In genomic region chr5:95621839-95622629, GRCh38 we compare ENCODE assay signal across 9 cellular contexts. TPM values are rescaled to one million over a fixed set of nuclear protein-coding genes. Genes with fewer than 3 reads are reported as not detected.
DNase-seq lines count a peak whose midpoint lies in the region; ATAC-seq, FAIRE-seq and TF ChIP-seq lines count a peak whose summit lies in the region.
"Had no signal": no experiment of that assay in that cellular context is flagged by ENCODE, and none has a peak within 500 bp of the region (broad histone marks: within the 10 kb centered on the region; RNA-seq: fewer than 3 reads in every experiment).

No MANE protein-coding gene starts in this region.

- H3K9me3 ChIP-seq in gastrocnemius medialis (no peaks in the 10 kb centered on the region), kidney (ENCODE audit: control insufficient read depth in 1 of 2, low read length in 2 of 2) (no peaks in the 10 kb centered on the region), right atrium auricular region (no peaks in the 10 kb centered on the region)
- H3K9me3 ChIP-seq: esophagus squamous epithelium had no signal

- intact Hi-C loops in gastrocnemius medialis (cut with DNase I; ENCODE audit: low total_unique reads) (loop anchor here (2.0 kb wide), 1 partner anchor 67 kb away; the partner anchor contains the start of genes ARSK and SKIC3), kidney (cut with DNase I) (no loop called here)

- H3K9ac ChIP-seq in kidney (ENCODE audit: low read length in 2 of 2): no peak overlapping the region

- peak overlapping the region; percentile 81 for H3K27ac Mint-ChIP-seq in T-helper 1 cell treated with Interleukin-12 subunit alpha and Interleukin-12 subunit beta and Interleukin-4 antibody, amounts not matched to agents 30 μg/mL and 1 μg/mL, for 36 hours
- peak overlapping the region; percentile 51 for H3K27ac Mint-ChIP-seq in endothelial cell (ENCODE audit: unreplicated experiment)

- H3K9me3 Mint-ChIP-seq in T-helper 1 cell treated with Interleukin-12 subunit alpha and Interleukin-12 subunit beta and Interleukin-4 antibody, amounts not matched to agents 30 μg/mL and 1 μg/mL, for 36 hours: peaks cover 4% of the 10 kb centered on the region
- H3K9me3 Mint-ChIP-seq in endothelial cell (ENCODE audit: unreplicated experiment): no peaks in the 10 kb centered on the region

- H3K27ac ChIP-seq in gastrocnemius medialis: no peak overlapping the region
- no peak overlapping the region for H3K27ac ChIP-seq in kidney (ENCODE audit: low read depth in 2 of 2, low read length in 2 of 2)
- no peak overlapping the region for H3K27ac ChIP-seq in right atrium auricular region

- no peak for TF ChIP-seq POLR2A in gastrocnemius medialis (IDR thresholded peaks at IDR 0.05)

- H3K4me1 ChIP-seq in gastrocnemius medialis: peaks cover 6 to 16% of the 10 kb centered on the region in 2 donors
- H3K4me1 ChIP-seq in kidney (ENCODE audit: control insufficient read depth in 1 of 2, insufficient read depth in 1 of 2, low read depth in 1 of 2, low read length in 2 of 2): peaks cover 0 to 4% of the 10 kb centered on the region in 2 donors
- peaks cover 0 to 16% of the 10 kb centered on the region in 2 donors for H3K4me1 ChIP-seq in right atrium auricular region

- H3K36me3 Mint-ChIP-seq in T-helper 1 cell treated with Interleukin-12 subunit alpha and Interleukin-12 subunit beta and Interleukin-4 antibody, amounts not matched to agents 30 μg/mL and 1 μg/mL, for 36 hours (ENCODE audit: low read depth): no peaks in the 10 kb centered on the region
- H3K36me3 Mint-ChIP-seq in endothelial cell (ENCODE audit: low read depth, unreplicated experiment): peaks cover 4% of the 10 kb centered on the region

- DNase-seq in SKM-1 treated with dmso at 0.1 percent for 144 hours (lab: John Stamatoyannopoulos, UW; ENCODE audit: unreplicated experiment) (peak; percentile 35), SKM-1 (lab: John Stamatoyannopoulos, UW; ENCODE audit: unreplicated experiment) (no peak), endothelial cell (ENCODE audit: low spot score) (no peak), gastrocnemius medialis (no peak), kidney (no peak), H4 (ENCODE audit: low spot score) (no peak), right atrium auricular region (ENCODE audit: low spot score) (no peak)
- DNase-seq: esophagus squamous epithelium had no signal

- H3K4me1 Mint-ChIP-seq in T-helper 1 cell treated with Interleukin-12 subunit alpha and Interleukin-12 subunit beta and Interleukin-4 antibody, amounts not matched to agents 30 μg/mL and 1 μg/mL, for 36 hours (ENCODE audit: low read depth): peaks cover 33% of the 10 kb centered on the region
- H3K4me1 Mint-ChIP-seq in endothelial cell (ENCODE audit: unreplicated experiment): peaks cover 25% of the 10 kb centered on the region

- no peak for TF ChIP-seq CTCF in endothelial cell (IDR thresholded peaks at IDR 0.05; ENCODE audit: unreplicated experiment)
- no peak for TF ChIP-seq CTCF in gastrocnemius medialis (IDR thresholded peaks at IDR 0.05 in 4 of 5, conservative IDR thresholded peaks at IDR 0.05 in 1 of 5)
- no peak for TF ChIP-seq CTCF in kidney (IDR thresholded peaks at IDR 0.05; ENCODE audit: borderline replicate concordance, extremely low read depth, insufficient read depth)
- TF ChIP-seq CTCF in right atrium auricular region (IDR thresholded peaks at IDR 0.05): no peak

- ATAC-seq in gastrocnemius medialis: no peak

- H3K27me3 ChIP-seq in gastrocnemius medialis: no peaks in the 10 kb centered on the region
- H3K27me3 ChIP-seq in right atrium auricular region: no peaks in the 10 kb centered on the region

- FAIRE-seq in kidney (lab: Jason Lieb, UNC): no peak

- H3K4me3 Mint-ChIP-seq in T-helper 1 cell treated with Interleukin-12 subunit alpha and Interleukin-12 subunit beta and Interleukin-4 antibody, amounts not matched to agents 30 μg/mL and 1 μg/mL, for 36 hours: peak overlapping the region; percentile 82
- peak overlapping the region; percentile 85 for H3K4me3 Mint-ChIP-seq in endothelial cell (ENCODE audit: unreplicated experiment)

- peak overlapping the region in 3 of 4 donors; percentile 58 to 73 (median 60) for H3K4me3 ChIP-seq in gastrocnemius medialis
- no peak overlapping the region for H3K4me3 ChIP-seq in kidney (ENCODE audit: low read length in 2 of 2)
- H3K4me3 ChIP-seq in right atrium auricular region: no peak overlapping the region

- in situ Hi-C loops in gastrocnemius medialis (cut with MboI; ENCODE audit: low sequenced_read_pairs in 4 of 4): no loop called here

- H3K36me3 ChIP-seq in gastrocnemius medialis (no peaks in the 10 kb centered on the region), kidney (ENCODE audit: control insufficient read depth in 1 of 2, insufficient read depth in 2 of 2, low read length in 2 of 2) (no peaks in the 10 kb centered on the region), right atrium auricular region (no peaks in the 10 kb centered on the region)
- H3K36me3 ChIP-seq: esophagus squamous epithelium had no signal

- H3K27me3 Mint-ChIP-seq in T-helper 1 cell treated with Interleukin-12 subunit alpha and Interleukin-12 subunit beta and Interleukin-4 antibody, amounts not matched to agents 30 μg/mL and 1 μg/mL, for 36 hours (ENCODE audit: low read depth): peaks cover 29% of the 10 kb centered on the region
- peaks cover 24% of the 10 kb centered on the region for H3K27me3 Mint-ChIP-seq in endothelial cell (ENCODE audit: unreplicated experiment)

RNA-seq across cellular contexts. Expression of gene GPR150, which starts 2.1 kb away (rescaled TPM):
- total RNA-seq in endothelial cell (ENCODE audit: unreplicated experiment): not detected
- total RNA-seq in gastrocnemius medialis: under 1 TPM in 3 of 4 donors, not detected in 1; 0.29 to 0.59 (median 0.29) TPM
- 0.16 TPM for total RNA-seq in kidney
- 0.19 TPM for polyA plus RNA-seq in kidney (ENCODE audit: insufficient read depth, low read depth, low replicate concordance)
- total RNA-seq in H4 (2014; rRNA removed; shearing (Covaris generic)): not detected in 2 replicates
- not detected for total RNA-seq in right atrium auricular region
- total RNA-seq: esophagus squamous epithelium had no signal

RNA-seq across cellular contexts. Expression of gene RFESD, which starts 24.5 kb away (rescaled TPM):
- 0.97 TPM for total RNA-seq in endothelial cell (ENCODE audit: unreplicated experiment)
- 1 to 10 TPM in 3 of 4 donors, under 1 TPM in 1; 0.89 to 2.9 (median 1.6) TPM for total RNA-seq in gastrocnemius medialis
- total RNA-seq in kidney: 2.6 TPM
- polyA plus RNA-seq in kidney (ENCODE audit: insufficient read depth, low read depth, low replicate concordance): 4.0 TPM
- total RNA-seq in H4 (2014; rRNA removed; shearing (Covaris generic)): 1.5 and 2.2 TPM in 2 replicates
- total RNA-seq in right atrium auricular region: 1 to 10 TPM; 1.9 to 2.5 TPM

Comparison
In these comparisons a context has a peak if more than half of its experiments do, and no peak if none do; other contexts are left out.
1. H3K4me3 ChIP-seq: peak in gastrocnemius medialis (3 of 4); none in kidney (0 of 2) and right atrium auricular region (0 of 2).